ENCODE assay signal across 8 cellular contexts in genomic region chr14:105092912-105093425, GRCh38. TPM values are rescaled to one million over a fixed set of nuclear protein-coding genes. Genes with fewer than 3 reads are reported as not detected.
A peak's percentile ranks its signal among the peaks of the same experiment; 100 is the strongest.
DNase-seq lines count a peak whose midpoint lies in the region; ATAC-seq and TF ChIP-seq lines count a peak whose summit lies in the region.

No MANE protein-coding gene starts in this region.

- H3K9me3 ChIP-seq in PC-9 (ENCODE audit: insufficient read depth, low read depth): no peaks in the 10 kb centered on the region

- no peak for TF ChIP-seq CTCF in BJ (IDR thresholded peaks at IDR 0.05; ENCODE audit: insufficient read depth, low read depth, low read length)
- no peak for TF ChIP-seq CTCF in GM20000 (IDR thresholded peaks at IDR 0.05; ENCODE audit: extremely low read depth, missing control alignments)
- no peak for TF ChIP-seq CTCF in PC-9 (conservative IDR thresholded peaks at IDR 0.05)

- peak; percentile 51 for ATAC-seq in Right ventricle myocardium superior (ENCODE audit: poor library complexity)
- no peak for ATAC-seq in HG02970 (IDR thresholded peaks at IDR 0.05; ENCODE audit: low FRiP score, unreplicated experiment)
- ATAC-seq in GM21576 (IDR thresholded peaks at IDR 0.05; ENCODE audit: unreplicated experiment): no peak

- H3K4me3 ChIP-seq in BJ (ENCODE audit: low read depth, low read length): peak overlapping the region; percentile 92
- H3K4me3 ChIP-seq in PC-9: peak overlapping the region; percentile 96
- H3K4me3 ChIP-seq in rectal smooth muscle tissue (ENCODE audit: low read length): peak overlapping the region; percentile 64

- no peaks in the 10 kb centered on the region for H3K9me2 ChIP-seq in PC-9 (ENCODE audit: insufficient read depth)

- H3K27me3 ChIP-seq in BJ (ENCODE audit: control insufficient read depth, insufficient read depth, low read length): no peaks in the 10 kb centered on the region
- no peaks in the 10 kb centered on the region for H3K27me3 ChIP-seq in PC-9 (ENCODE audit: insufficient read depth, low read depth)
- H3K27me3 ChIP-seq in rectal smooth muscle tissue (ENCODE audit: control insufficient read depth, insufficient read depth, low read length): no peaks in the 10 kb centered on the region

- no peaks in the 10 kb centered on the region for H4K20me1 ChIP-seq in PC-9 (ENCODE audit: insufficient read depth)

- intact Hi-C loops in PC-9 (cut with micrococcal nuclease; ENCODE audit: unreplicated experiment) (loop anchor here (5.0 kb wide), 1 partner anchor 399 kb away; the partner anchor contains the start of gene TEDC1), Right ventricle myocardium superior (cut with DNase I) (loop anchor here (10.0 kb wide), 1 partner anchor 262 kb away; no protein-coding TSS in a partner anchor)

- DNase-seq in BJ (ENCODE audit: low read depth) (no peak), GM20000 (ENCODE audit: low spot score) (peak; percentile 91), PC-9 (peak in 1 of 2 experiments; percentile 63), Right ventricle myocardium superior (peak; percentile 82)
- DNase-seq in activated naive CD4-positive, alpha-beta T cell treated with anti-CD3 and anti-CD28 coated beads, Interleukin-2, amount 50 U/mL, for 16 hours: peak; percentile 73

- POLR2A ChIA-PET in BJ (lab: Charles Lee) (no interaction called here), PC-9 (lab: Charles Lee; ENCODE audit: unreplicated experiment) (no interaction called here)

- CTCF ChIA-PET in BJ (lab: Yijun Ruan, JAX) (interaction anchor here (1.0 kb wide), 1 partner anchor 76 kb away, joined by 4 read pairs; the partner anchor contains the start of gene JAG2), PC-9 (lab: Charles Lee) (no interaction called here)

- H3K36me3 ChIP-seq in BJ (ENCODE audit: control insufficient read depth, insufficient read depth, low read length) (no peaks in the 10 kb centered on the region), PC-9 (ENCODE audit: low read depth) (no peaks in the 10 kb centered on the region), rectal smooth muscle tissue (ENCODE audit: control insufficient read depth, insufficient read depth, low read length) (no peaks in the 10 kb centered on the region)

- peak overlapping the region; percentile 91 for H3K27ac ChIP-seq in PC-9
- H3K27ac ChIP-seq in rectal smooth muscle tissue (ENCODE audit: low read depth, low read length): peak overlapping the region; percentile 85

- H3K4me1 ChIP-seq in PC-9 (replicated peaks; ENCODE audit: insufficient read depth) (peaks cover 55% of the 10 kb centered on the region), rectal smooth muscle tissue (ENCODE audit: control insufficient read depth, insufficient read depth, low read length) (peaks cover 24% of the 10 kb centered on the region)

- 0 out of 2 replicates have a peak, but pooled peaks cover 3% of the 10 kb centered on the region for H3K79me2 ChIP-seq in PC-9 (ENCODE audit: low read depth)

- peaks cover 33% of the 10 kb centered on the region for H3F3A ChIP-seq in PC-9 (ENCODE audit: insufficient read depth, low read depth)

- BruUV-seq in PC-9 (replicated peaks; lab: Mats Ljungman, UMichigan): no TSS peak

- no peak overlapping the region for H2AFZ ChIP-seq in PC-9

- peak overlapping the region; percentile 97 for H3K4me2 ChIP-seq in PC-9

- H3K9ac ChIP-seq in rectal smooth muscle tissue (ENCODE audit: low read length): peak overlapping the region; percentile 24

RNA-seq across cellular contexts. Expression of gene GPR132, which starts 27.7 kb away (rescaled TPM):
- polyA plus RNA-seq in BJ (2011; rRNA removed): 0.06 and 0.13 TPM in 2 replicates
- polyA minus RNA-seq in BJ (2011; rRNA and poly(A)+ RNA removed): not detected in 2 replicates
- total RNA-seq in PC-9 (2021) (0.98 TPM in 1 of 2 replicates, not detected in the other), Right ventricle myocardium superior (1.3 TPM)
